ENCODE assay signal across 8 cellular contexts in the genomic region with DNA sequence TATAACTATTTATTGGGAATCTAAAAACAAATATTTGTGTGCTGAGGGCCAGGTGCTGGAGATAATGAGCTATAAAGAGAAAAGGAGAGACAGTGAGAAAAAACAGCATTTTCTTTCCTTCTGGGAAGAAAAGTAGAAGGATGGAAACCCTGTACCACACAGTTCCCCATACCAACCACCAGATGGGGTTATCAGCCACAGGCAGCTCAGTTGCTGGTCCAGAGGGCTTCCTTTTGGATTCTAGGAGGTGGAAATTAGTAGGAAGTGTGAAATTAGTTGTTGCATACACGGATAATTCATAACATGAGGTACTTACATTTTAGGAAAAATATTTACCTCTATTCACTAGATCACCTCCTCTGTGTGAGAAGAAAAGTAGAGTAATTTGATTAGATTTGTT.
A peak's percentile ranks its signal among the peaks of the same experiment; 100 is the strongest.
DNase-seq lines count a peak whose midpoint lies in the region; ATAC-seq and TF ChIP-seq lines count a peak whose summit lies in the region.

No MANE protein-coding gene starts in this region.

- H3K9me3 ChIP-seq in SK-N-SH, result peaks cover 14% of the 10 kb centered on the region; the same call in 1 of the 2 replicates

- no peak overlapping the region for H2AFZ ChIP-seq in SK-N-SH (ENCODE audit: low read depth)

- no peak overlapping the region for H3K27ac Mint-ChIP-seq in stimulated activated naive CD8-positive, alpha-beta T cell treated with anti-CD3 and anti-CD28 coated beads, Interleukin-15, amount 100 ng/mL, for 72 hours
- H3K27ac Mint-ChIP-seq in naive thymus-derived CD8-positive, alpha-beta T cell, result no peak overlapping the region

- no peaks in the 10 kb centered on the region for H4K20me1 ChIP-seq in SK-N-SH (ENCODE audit: insufficient read depth)

- 54% methylated on average over 1 of the region's 1 CpG for whole genome bisulfite sequencing in SK-N-SH (ENCODE audit: low lambda C conversion rate)

- no peak for ATAC-seq in stimulated activated naive CD8-positive, alpha-beta T cell treated with anti-CD3 and anti-CD28 coated beads, Interleukin-15, amount 100 ng/mL, for 72 hours
- ATAC-seq in naive thymus-derived CD8-positive, alpha-beta T cell, result no peak

- H3K79me2 ChIP-seq in SK-N-SH (ENCODE audit: insufficient read depth), result no peaks in the 10 kb centered on the region

- H3K27ac ChIP-seq in SK-N-SH (ENCODE audit: low read depth in 2 of 2, low read length in 1 of 2), result no peak overlapping the region

- CTCF ChIA-PET in SK-N-SH (lab: Yijun Ruan, JAX), result interaction anchor here (0.8 to 1.7 kb wide), 22 partner anchors 9 to 433 kb away, joined by 3 to 8 read pairs (median 3); a partner anchor contains a TSS

- no peak overlapping the region for H3K4me3 Mint-ChIP-seq in stimulated activated naive CD8-positive, alpha-beta T cell treated with anti-CD3 and anti-CD28 coated beads, Interleukin-15, amount 100 ng/mL, for 72 hours
- H3K4me3 Mint-ChIP-seq in naive thymus-derived CD8-positive, alpha-beta T cell, result no peak overlapping the region

- TF ChIP-seq RAD21 in SK-N-SH (IDR thresholded peaks at IDR 0.05; ENCODE audit: low read length), result peak; percentile 59

- peaks cover 0 to 15% of the 10 kb centered on the region in 2 experiments for H3K36me3 ChIP-seq in SK-N-SH (replicated peaks in 1 of 2; ENCODE audit: control insufficient read depth in 1 of 2, insufficient read depth in 2 of 2, low read length in 1 of 2)

- H3K4me2 ChIP-seq in SK-N-SH, result no peak overlapping the region

- no peaks in the 10 kb centered on the region for H3F3A ChIP-seq in SK-N-SH (replicated peaks; ENCODE audit: insufficient read depth)

- no peaks in the 10 kb centered on the region for H3K27me3 ChIP-seq in SK-N-SH (ENCODE audit: insufficient read depth)

- no peaks in the 10 kb centered on the region for H3K4me1 Mint-ChIP-seq in stimulated activated naive CD8-positive, alpha-beta T cell treated with anti-CD3 and anti-CD28 coated beads, Interleukin-15, amount 100 ng/mL, for 72 hours
- no peaks in the 10 kb centered on the region for H3K4me1 Mint-ChIP-seq in naive thymus-derived CD8-positive, alpha-beta T cell

- H3K9ac ChIP-seq in SK-N-SH, result no peak overlapping the region

- peak; percentile 8 to 19 for DNase-seq in AML-193 (lab: John Stamatoyannopoulos, UW)
- DNase-seq in SK-N-SH, result peak; percentile 44
- DNase-seq in iPS DF 19.7 (ENCODE audit: low read depth, low spot score), result peak; percentile 9
- DNase-seq in stimulated activated naive CD8-positive, alpha-beta T cell treated with anti-CD3 and anti-CD28 coated beads, Interleukin-15, amount 100 ng/mL, for 72 hours, result no peak
- DNase-seq in NCI-H345 treated with DMSO at 0.1 percent for 48 hours (lab: John Stamatoyannopoulos, UW; ENCODE audit: unreplicated experiment), result no peak
- DNase-seq in naive thymus-derived CD8-positive, alpha-beta T cell, result no peak
- no peak for DNase-seq in cortex of kidney (lab: John Stamatoyannopoulos, UW)

- TF ChIP-seq EP300 in SK-N-SH (IDR thresholded peaks at IDR 0.05; ENCODE audit: borderline replicate concordance in 1 of 2, low read depth in 1 of 2, low read length in 1 of 2), result no peak

- H3K9me2 ChIP-seq in SK-N-SH, result no peaks in the 10 kb centered on the region

- peaks cover 43 to 63% (median 43%) of the 10 kb centered on the region in 3 donors for H3K36me3 Mint-ChIP-seq in naive thymus-derived CD8-positive, alpha-beta T cell

- TF ChIP-seq CTCF in GM12873 (IDR thresholded peaks at IDR 0.05; ENCODE audit: insufficient read depth, low read depth, low read length, missing control alignments) (peak; percentile 71), SK-N-SH (IDR thresholded peaks at IDR 0.05) (peak; percentile 77)

- no peaks in the 10 kb centered on the region; a peak in 1 of 4 replicates for H3K4me1 ChIP-seq in SK-N-SH (ENCODE audit: control insufficient read depth in 1 of 2, insufficient read depth in 2 of 2, low read depth in 1 of 2, low read length in 1 of 2)

- no peak overlapping the region for H3K4me3 ChIP-seq in SK-N-SH (ENCODE audit: low read depth in 2 of 2, low read length in 1 of 2)

- peaks cover 15 to 20% of the 10 kb centered on the region in 2 donors for H3K9me3 Mint-ChIP-seq in stimulated activated naive CD8-positive, alpha-beta T cell treated with anti-CD3 and anti-CD28 coated beads, Interleukin-15, amount 100 ng/mL, for 72 hours
- H3K9me3 Mint-ChIP-seq in naive thymus-derived CD8-positive, alpha-beta T cell, result peaks cover 6 to 28% (median 17%) of the 10 kb centered on the region in 9 donors

- no peaks in the 10 kb centered on the region for H3K27me3 Mint-ChIP-seq in stimulated activated naive CD8-positive, alpha-beta T cell treated with anti-CD3 and anti-CD28 coated beads, Interleukin-15, amount 100 ng/mL, for 72 hours
- H3K27me3 Mint-ChIP-seq in naive thymus-derived CD8-positive, alpha-beta T cell, result no peaks in the 10 kb centered on the region

- POLR2A ChIA-PET in SK-N-SH (lab: Yijun Ruan, JAX), result no interaction called here
- POLR2A ChIA-PET in naive thymus-derived CD8-positive, alpha-beta T cell (lab: Charles Lee), result no interaction called here

TF ChIP-seq in SK-N-SH, 30 proteins besides CTCF, POLR2A, EP300 and RAD21:
- TF ChIP-seq, protein P1, sequence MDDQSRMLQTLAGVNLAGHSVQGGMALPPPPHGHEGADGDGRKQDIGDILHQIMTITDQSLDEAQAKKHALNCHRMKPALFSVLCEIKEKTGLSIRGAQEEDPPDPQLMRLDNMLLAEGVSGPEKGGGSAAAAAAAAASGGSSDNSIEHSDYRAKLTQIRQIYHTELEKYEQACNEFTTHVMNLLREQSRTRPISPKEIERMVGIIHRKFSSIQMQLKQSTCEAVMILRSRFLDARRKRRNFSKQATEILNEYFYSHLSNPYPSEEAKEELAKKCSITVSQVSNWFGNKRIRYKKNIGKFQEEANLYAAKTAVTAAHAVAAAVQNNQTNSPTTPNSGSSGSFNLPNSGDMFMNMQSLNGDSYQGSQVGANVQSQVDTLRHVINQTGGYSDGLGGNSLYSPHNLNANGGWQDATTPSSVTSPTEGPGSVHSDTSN (IDR thresholded peaks at IDR 0.05), result no peak
- TF ChIP-seq MEF2A (IDR thresholded peaks at IDR 0.05; ENCODE audit: borderline replicate concordance, low read depth) (no peak), EZH2phosphoT487 (IDR thresholded peaks at IDR 0.05; ENCODE audit: borderline replicate concordance, low read depth) (no peak), NRF1 (IDR thresholded peaks at IDR 0.05; ENCODE audit: low read depth, low read length) (no peak), SMC3 (IDR thresholded peaks at IDR 0.05; ENCODE audit: low read depth, low read length) (peak; percentile 44; the same call in 1 of the 2 replicates), TAF1 (IDR thresholded peaks at IDR 0.05; ENCODE audit: borderline replicate concordance, low read depth, low read length) (no peak), FOXJ3 (CRISPR knock-in tag; IDR thresholded peaks at IDR 0.05) (no peak)
- TF ChIP-seq, protein P2, sequence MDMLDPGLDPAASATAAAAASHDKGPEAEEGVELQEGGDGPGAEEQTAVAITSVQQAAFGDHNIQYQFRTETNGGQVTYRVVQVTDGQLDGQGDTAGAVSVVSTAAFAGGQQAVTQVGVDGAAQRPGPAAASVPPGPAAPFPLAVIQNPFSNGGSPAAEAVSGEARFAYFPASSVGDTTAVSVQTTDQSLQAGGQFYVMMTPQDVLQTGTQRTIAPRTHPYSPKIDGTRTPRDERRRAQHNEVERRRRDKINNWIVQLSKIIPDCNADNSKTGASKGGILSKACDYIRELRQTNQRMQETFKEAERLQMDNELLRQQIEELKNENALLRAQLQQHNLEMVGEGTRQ (IDR thresholded peaks at IDR 0.05; ENCODE audit: borderline replicate concordance, low read depth, low read length), result no peak
TF ChIP-seq in SK-N-SH: peak in this region for 1.

Comparison
In these comparisons a context has a peak if more than half of its experiments do, and no peak if none do; other contexts are left out.
1. DNase-seq: peak in AML-193 (2 of 2), SK-N-SH (single experiment) and iPS DF 19.7 (single experiment); none in stimulated activated naive CD8-positive, alpha-beta T cell treated with anti-CD3 and anti-CD28 coated beads, Interleukin-15, amount 100 ng/mL, for 72 hours (0 of 2), NCI-H345 treated with DMSO at 0.1 percent for 48 hours (single experiment), naive thymus-derived CD8-positive, alpha-beta T cell (0 of 10) and cortex of kidney (single experiment).